In genomic region chr10:72424561-72424960, GRCh38 we compare ENCODE assay signal across 16 cellular contexts.
"Had no signal": no experiment of that assay in that cellular context is flagged by ENCODE, and none has a peak within 500 bp of the region (broad histone marks: within the 10 kb centered on the region; RNA-seq: fewer than 3 reads in every experiment).

No MANE protein-coding gene starts in this region.

- DNase-seq: activated CD4-positive, alpha-beta memory T cell treated with anti-CD3 and anti-CD28 coated beads for 36 hours; activated CD4-positive, CD25-positive, alpha-beta regulatory T cell treated with anti-CD3 and anti-CD28 coated beads, Interleukin-2, amount 50 U/mL, for 72 hours; activated gamma-delta T cell; activated T-cell treated with anti-CD3 and anti-CD28 coated beads, Interleukin-2, amount 50 U/mL, for 48 hours; esophagus squamous epithelium; foreskin keratinocyte; naive thymus-derived CD8-positive, alpha-beta T cell; psoas muscle; Right ventricle myocardium superior; stimulated activated CD4-positive, alpha-beta T cell treated with anti-CD3 and anti-CD28 coated beads, Interleukin-2, amount 100 ng/mL, for 48 hours; stimulated activated naive CD8-positive, alpha-beta T cell treated with anti-CD3 and anti-CD28 coated beads, Interleukin-15, Interleukin-2, amounts not matched to agents 100 U/mL and 50 U/mL, for 24 hours; T-helper 17 cell had no signal

- H3K27ac Mint-ChIP-seq: activated CD4-positive, alpha-beta memory T cell treated with anti-CD3 and anti-CD28 coated beads for 36 hours; naive thymus-derived CD8-positive, alpha-beta T cell; T-helper 17 cell had no signal

- H3K27ac ChIP-seq: esophagus squamous epithelium, foreskin keratinocyte, psoas muscle had no signal

- H3K4me1 Mint-ChIP-seq: naive thymus-derived CD8-positive, alpha-beta T cell had no signal

- H3K9me3 Mint-ChIP-seq: activated CD4-positive, alpha-beta memory T cell treated with anti-CD3 and anti-CD28 coated beads for 36 hours had no signal

- H3K4me3 Mint-ChIP-seq: activated CD4-positive, alpha-beta memory T cell treated with anti-CD3 and anti-CD28 coated beads for 36 hours; naive thymus-derived CD8-positive, alpha-beta T cell; T-helper 17 cell had no signal

- H3K4me3 ChIP-seq: esophagus squamous epithelium, psoas muscle had no signal

- H3K27me3 ChIP-seq: esophagus squamous epithelium, foreskin keratinocyte had no signal

- ATAC-seq: foreskin keratinocyte; naive thymus-derived CD8-positive, alpha-beta T cell; psoas muscle; stimulated activated naive CD8-positive, alpha-beta T cell treated with anti-CD3 and anti-CD28 coated beads, Interleukin-15, Interleukin-2, amounts not matched to agents 100 U/mL and 50 U/mL, for 24 hours; T-helper 17 cell had no signal

- H3K27me3 Mint-ChIP-seq: activated CD4-positive, alpha-beta memory T cell treated with anti-CD3 and anti-CD28 coated beads for 36 hours; naive thymus-derived CD8-positive, alpha-beta T cell; T-helper 17 cell had no signal

- H3K4me1 ChIP-seq: esophagus squamous epithelium, psoas muscle had no signal

- FAIRE-seq: endometrium, keratinocyte, TTC549, urothelium cell line had no signal

- H3K9me3 ChIP-seq: esophagus squamous epithelium, psoas muscle had no signal
